In the genomic region with DNA sequence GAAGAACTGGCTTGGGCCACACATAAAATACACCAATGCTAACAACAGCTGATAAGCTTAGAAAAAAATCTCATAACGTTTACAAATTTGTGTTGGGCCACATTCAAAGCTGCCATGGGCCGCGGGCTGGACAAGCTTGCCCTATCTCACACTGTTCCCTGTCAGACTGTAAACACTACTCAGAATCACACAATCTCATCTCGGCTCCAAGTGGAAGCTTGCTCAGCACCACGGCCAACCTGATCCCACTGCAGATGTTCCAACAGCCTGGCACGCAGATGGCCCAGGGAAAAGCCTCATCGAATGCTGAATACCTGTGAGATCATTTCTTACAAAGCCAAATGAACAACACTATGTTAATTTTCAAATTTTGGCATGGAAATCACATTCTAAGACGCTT, we compare ENCODE assay signal across 10 cellular contexts.
A peak's percentile ranks its signal among the peaks of the same experiment; 100 is the strongest.
DNase-seq lines count a peak whose midpoint lies in the region; ATAC-seq, FAIRE-seq and TF ChIP-seq lines count a peak whose summit lies in the region.
"Had no signal": no experiment of that assay in that cellular context is flagged by ENCODE, and none has a peak within 500 bp of the region (broad histone marks: within the 10 kb centered on the region; RNA-seq: fewer than 3 reads in every experiment).

No MANE protein-coding gene starts in this region.

- no peaks in the 10 kb centered on the region for H3K27me3 ChIP-seq in CD4-positive, CD25-positive, alpha-beta regulatory T cell (ENCODE audit: control insufficient read depth, insufficient read depth, low read length)
- H3K27me3 ChIP-seq in KMS-11 (ENCODE audit: insufficient read depth, low read depth) (no peaks in the 10 kb centered on the region), GM12878 (replicated peaks in 1 of 2; ENCODE audit: control insufficient read depth in 2 of 2, insufficient read depth in 2 of 2, low read length in 1 of 2) (no peaks in the 10 kb centered on the region), spleen (replicated peaks in 1 of 7) (no peaks in the 10 kb centered on the region)
- H3K27me3 ChIP-seq: breast epithelium had no signal

- RAD21 ChIA-PET in GM12878 (lab: Charles Lee; ENCODE audit: unreplicated experiment) = interaction anchor here (0.6 to 0.8 kb wide), 2 partner anchors 83 to 124 kb away, joined by 3 read pairs; no protein-coding TSS in a partner anchor

- in situ Hi-C loops in GM12878 (cut with MboI) = no loop called here

- peak overlapping the region; percentile 19; the same call in 1 of the 2 replicates for H3K4me2 ChIP-seq in KMS-11
- H3K4me2 ChIP-seq in GM12878 (ENCODE audit: control insufficient read depth, insufficient read depth) = peak overlapping the region; percentile 45; the same call in 1 of the 2 replicates

- intact Hi-C loops in GM12878 (cut with micrococcal nuclease; ENCODE audit: unreplicated experiment) (loop anchor here (5.0 kb wide), 2 partner anchors 42 to 123 kb away; no protein-coding TSS in a partner anchor), spleen (cut with DNase I; ENCODE audit: low total_unique reads) (no loop called here)

- no peak for TF ChIP-seq RAD21 in GM12878 (IDR thresholded peaks at IDR 0.05; ENCODE audit: insufficient read depth, low read depth, low read length)

- H3K36me3 ChIP-seq in CD4-positive, CD25-positive, alpha-beta regulatory T cell (ENCODE audit: control insufficient read depth, insufficient read depth, low read length) = peaks cover 6% of the 10 kb centered on the region
- H3K36me3 ChIP-seq in KMS-11 (ENCODE audit: insufficient read depth) = no peaks in the 10 kb centered on the region
- H3K36me3 ChIP-seq in GM12878 (ENCODE audit: control insufficient read depth in 2 of 2, insufficient read depth in 2 of 2, low read length in 1 of 2) = peaks cover 0 to 1% of the 10 kb centered on the region in 2 experiments; a peak in 3 of 4 replicates
- H3K36me3 ChIP-seq in mesodermal cell (ENCODE audit: control insufficient read depth, insufficient read depth, low read length) = peaks cover 32% of the 10 kb centered on the region
- H3K36me3 ChIP-seq in spleen = peaks cover 0 to 1% (median 0%) of the 10 kb centered on the region in 6 donors
- H3K36me3 ChIP-seq: breast epithelium had no signal

- TF ChIP-seq CTCF in KMS-11 (conservative IDR thresholded peaks at IDR 0.05; ENCODE audit: low read depth, low read length) (no peak), GM12878 (IDR thresholded peaks at IDR 0.05 in 2 of 3, conservative IDR thresholded peaks at IDR 0.05 in 1 of 3; ENCODE audit: control insufficient read depth in 2 of 3, extremely low read depth in 1 of 3, insufficient read depth in 1 of 3, low read depth in 3 of 3, low read length in 3 of 3) (no peak), spleen (IDR thresholded peaks at IDR 0.05 in 8 of 11, conservative IDR thresholded peaks at IDR 0.05 in 3 of 11) (no peak)

- no peaks in the 10 kb centered on the region for H3K9me3 Mint-ChIP-seq in CD4-positive, CD25-positive, alpha-beta regulatory T cell
- no peaks in the 10 kb centered on the region for H3K9me3 Mint-ChIP-seq in T-cell

- no peak overlapping the region for H3K9ac ChIP-seq in KMS-11
- no peak overlapping the region for H3K9ac ChIP-seq in GM12878 (ENCODE audit: control insufficient read depth, insufficient read depth, low read length)

- peaks cover 30 to 99% (median 76%) of the 10 kb centered on the region in 4 donors for H3K4me1 Mint-ChIP-seq in CD4-positive, CD25-positive, alpha-beta regulatory T cell
- peaks cover 90 to 96% (median 95%) of the 10 kb centered on the region in 3 donors for H3K4me1 Mint-ChIP-seq in T-cell

- H2AFZ ChIP-seq in KMS-11 (ENCODE audit: low read depth) = no peak overlapping the region
- no peak overlapping the region for H2AFZ ChIP-seq in GM12878 (ENCODE audit: control insufficient read depth, low read depth, low read length)

- peak overlapping the region; percentile 52 for H3K27ac ChIP-seq in CD4-positive, CD25-positive, alpha-beta regulatory T cell (ENCODE audit: insufficient read depth, low read length, poor library complexity, severe bottlenecking)
- H3K27ac ChIP-seq in KMS-11 (peak overlapping the region; percentile 47; the same call in 1 of the 2 replicates), GM12878 (ENCODE audit: control insufficient read depth, insufficient read depth) (peak overlapping the region; percentile 49), mesodermal cell (ENCODE audit: low read depth, low read length, severe bottlenecking) (peak overlapping the region; percentile 71), spleen (peak overlapping the region in 2 of 8 donors; percentile 4 to 11)

- no TSS peak for BruUV-seq in GM12878 (replicated peaks; lab: Mats Ljungman, UMichigan)

- POLR2A ChIA-PET in GM12878 (lab: Charles Lee) (interaction anchor here (0.5 to 2.1 kb wide), 4 partner anchors 58 to 144 kb away, joined by 3 to 6 read pairs (median 3); partner anchors contain the start of gene SPG7), T-cell (lab: Charles Lee) (interaction anchor here in 1 of 2 donors (1.1 kb wide), 1 partner anchor 100 kb away, joined by 3 read pairs; no protein-coding TSS in a partner anchor)

- peaks cover 74% of the 10 kb centered on the region for H3K4me1 ChIP-seq in CD4-positive, CD25-positive, alpha-beta regulatory T cell (ENCODE audit: control insufficient read depth, insufficient read depth, low read length, poor library complexity, severe bottlenecking)
- H3K4me1 ChIP-seq in KMS-11 (ENCODE audit: low read depth, poor library complexity, severe bottlenecking) (peaks cover 76% of the 10 kb centered on the region), GM12878 (ENCODE audit: control insufficient read depth, insufficient read depth, low read length) (peaks cover 79% of the 10 kb centered on the region), mesodermal cell (ENCODE audit: control insufficient read depth, insufficient read depth, low read length, poor library complexity, severe bottlenecking) (peaks cover 67% of the 10 kb centered on the region), spleen (peaks cover 42 to 100% (median 86%) of the 10 kb centered on the region in 6 donors)

- no peaks in the 10 kb centered on the region for H3K27me3 Mint-ChIP-seq in CD4-positive, CD25-positive, alpha-beta regulatory T cell
- H3K27me3 Mint-ChIP-seq in T-cell = no peaks in the 10 kb centered on the region

- H4K20me1 ChIP-seq in KMS-11 (ENCODE audit: insufficient read depth) (peaks cover 88% of the 10 kb centered on the region), GM12878 (ENCODE audit: control insufficient read depth, insufficient read depth) (peaks cover 12% of the 10 kb centered on the region)

- H3K36me3 Mint-ChIP-seq in CD4-positive, CD25-positive, alpha-beta regulatory T cell = peaks cover 14% of the 10 kb centered on the region
- no peaks in the 10 kb centered on the region for H3K36me3 Mint-ChIP-seq in T-cell

- TF ChIP-seq POLR2A in GM12878 (IDR thresholded peaks at IDR 0.05; ENCODE audit: low read depth, low read length) (no peak), spleen (IDR thresholded peaks at IDR 0.05) (no peak)

- H3K4me3 ChIP-seq in CD4-positive, CD25-positive, alpha-beta regulatory T cell (ENCODE audit: low read depth, low read length) = peak overlapping the region; percentile 41
- H3K4me3 ChIP-seq in KMS-11 (IDR thresholded peaks at IDR 0.05; ENCODE audit: insufficient read depth, low read depth, low read length) = no peak overlapping the region
- no peak overlapping the region for H3K4me3 ChIP-seq in GM12878
- no peak overlapping the region for H3K4me3 ChIP-seq in mesodermal cell (ENCODE audit: extremely low read depth, insufficient read depth, low read length, poor library complexity, severe bottlenecking)
- H3K4me3 ChIP-seq in spleen = no peak overlapping the region
- H3K4me3 ChIP-seq: breast epithelium had no signal

- no peak for TF ChIP-seq EP300 in GM12878 (IDR thresholded peaks at IDR 0.05; ENCODE audit: borderline replicate concordance in 1 of 2, control insufficient read depth in 1 of 2, low read depth in 2 of 2, low read length in 2 of 2)

- H3K4me3 Mint-ChIP-seq in CD4-positive, CD25-positive, alpha-beta regulatory T cell = peak overlapping the region; percentile 22 to 74 (median 69)
- peak overlapping the region in 1 of 3 donors; percentile 63 for H3K4me3 Mint-ChIP-seq in T-cell

- WGBS in GM12878 (ENCODE audit: insufficient coverage, insufficient replicate concordance, low lambda C conversion rate, missing lambda C conversion rate) = 95% methylated on average over 8 of the region's 8 CpGs
- 93 to 98% methylated on average over 6 to 7 of the region's 8 CpGs for WGBS in mesodermal cell (ENCODE audit: insufficient coverage in 2 of 2), 2 experiments
- whole genome bisulfite sequencing in spleen, 5 donors = 86 to 89% (median 87%) methylated on average over 8 of the region's 8 CpGs

- H3K79me2 ChIP-seq in KMS-11 (ENCODE audit: insufficient read depth, low read depth) (peaks cover 100% of the 10 kb centered on the region), GM12878 (ENCODE audit: control insufficient read depth, insufficient read depth, low read length) (peaks cover 95% of the 10 kb centered on the region)

- DNase-seq in CD4-positive, CD25-positive, alpha-beta regulatory T cell = no peak
- DNase-seq in GM12878 (ENCODE audit: low read depth, low spot score) (no peak), NOMO-1 treated with dmso at 0.1 percent for 144 hours (lab: John Stamatoyannopoulos, UW; ENCODE audit: unreplicated experiment) (no peak), spleen (no peak), HuH-7 (ENCODE audit: low spot score) (no peak), T-cell (no peak)
- DNase-seq: NCI-H526 had no signal

- no peak for ATAC-seq in CD4-positive, CD25-positive, alpha-beta regulatory T cell (ENCODE audit: low read depth in 2 of 2)
- ATAC-seq in GM12878 = no peak
- no peak for ATAC-seq in T-cell (replicated peaks in 1 of 4)

- FAIRE-seq in GM12878 (lab: Jason Lieb, UNC) = no peak

- H3K27ac Mint-ChIP-seq in CD4-positive, CD25-positive, alpha-beta regulatory T cell = peak overlapping the region; percentile 1 to 87 (median 85)
- H3K27ac Mint-ChIP-seq in T-cell = peak overlapping the region in 1 of 2 donors; percentile 77

- SMC1A ChIA-PET in GM12878 (lab: Charles Lee; ENCODE audit: uncharacterized antibody, unreplicated experiment) = interaction anchor here (1.5 kb wide), 1 partner anchor 11 kb away, joined by 4 read pairs; no protein-coding TSS in a partner anchor

- no peaks in the 10 kb centered on the region for H3K9me3 ChIP-seq in CD4-positive, CD25-positive, alpha-beta regulatory T cell (ENCODE audit: control insufficient read depth in 2 of 2, low read length in 2 of 2)
- H3K9me3 ChIP-seq in GM12878 (replicated peaks; ENCODE audit: control insufficient read depth, insufficient read depth, low read length) (no peaks in the 10 kb centered on the region), mesodermal cell (ENCODE audit: control insufficient read depth, low read length) (no peaks in the 10 kb centered on the region), spleen (no peaks in the 10 kb centered on the region)
- H3K9me3 ChIP-seq: breast epithelium had no signal

- CTCF ChIA-PET in GM12878 (lab: Yijun Ruan, JAX) = interaction anchor here (0.6 to 1.2 kb wide), 2 partner anchors 20 to 250 kb away, joined by 3 to 4 read pairs; no protein-coding TSS in a partner anchor
- CTCF ChIA-PET in T-cell (lab: Charles Lee) = no interaction called here

TF ChIP-seq in GM12878, 131 proteins besides CTCF, POLR2A, EP300 and RAD21 (continues in another document):
- no peak for TF ChIP-seq KDM1A (IDR thresholded peaks at IDR 0.05; ENCODE audit: borderline replicate concordance)
- no peak for TF ChIP-seq SMC3 (IDR thresholded peaks at IDR 0.05; ENCODE audit: borderline replicate concordance, low read length)
- no peak for TF ChIP-seq NR2C2 (IDR thresholded peaks at IDR 0.05; ENCODE audit: borderline replicate concordance, control insufficient read depth, insufficient read length, low read depth)
